ENCODE assay signal across 17 cellular contexts in the genomic region with DNA sequence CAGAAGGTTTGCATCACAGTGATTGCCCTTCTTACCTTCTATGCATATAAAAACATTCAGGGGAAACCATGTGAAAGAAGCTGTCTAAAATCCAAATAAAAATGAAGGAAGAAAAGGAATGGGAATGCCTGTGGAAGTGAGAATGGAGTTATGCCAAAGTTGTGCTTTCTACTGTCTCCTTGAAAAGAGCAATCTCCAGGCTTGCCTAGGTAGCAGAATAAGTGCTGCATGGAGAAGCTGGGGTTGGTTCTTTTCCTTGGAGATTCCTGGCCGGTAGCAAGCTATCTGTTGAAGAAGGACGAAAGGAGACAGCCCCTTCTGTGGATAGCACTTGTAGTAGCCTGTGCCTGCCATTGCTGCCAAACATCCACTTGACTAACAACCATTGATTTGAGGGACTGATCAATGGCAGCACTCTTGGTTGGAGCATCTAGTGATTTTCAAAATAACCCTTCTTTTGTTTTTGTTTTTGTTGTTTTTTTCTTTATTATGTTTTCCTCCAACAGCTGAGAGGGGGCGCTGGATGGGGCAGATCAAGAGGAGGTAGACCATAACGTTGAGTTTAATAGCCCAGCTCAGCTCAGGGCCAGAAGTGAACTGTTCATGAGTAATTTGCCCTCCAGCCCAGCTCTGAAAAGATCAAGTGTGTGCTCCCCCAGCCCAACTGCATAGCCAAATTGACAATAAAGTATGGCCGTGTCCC. TPM values are rescaled to one million over a fixed set of nuclear protein-coding genes. Genes with fewer than 3 reads are reported as not detected.
DNase-seq lines count a peak whose midpoint lies in the region; ATAC-seq and TF ChIP-seq lines count a peak whose summit lies in the region.
"Had no signal": no experiment of that assay in that cellular context is flagged by ENCODE, and none has a peak within 500 bp of the region (broad histone marks: within the 10 kb centered on the region; RNA-seq: fewer than 3 reads in every experiment).

No MANE protein-coding gene starts in this region.

- H3K79me2 ChIP-seq in PC-3 (ENCODE audit: low read length): peaks cover 29% of the 10 kb centered on the region
- H3K79me2 ChIP-seq: parathyroid adenoma had no signal

- no peaks in the 10 kb centered on the region for H3K36me3 ChIP-seq in PC-3 (ENCODE audit: low read depth, low read length)
- no peaks in the 10 kb centered on the region for H3K36me3 ChIP-seq in upper lobe of left lung
- H3K36me3 ChIP-seq: spleen had no signal

- no peaks in the 10 kb centered on the region for H3F3A ChIP-seq in PC-3 (ENCODE audit: low read length, unreplicated experiment)

- H3K4me1 ChIP-seq in PC-3 (ENCODE audit: insufficient read depth, low read length) (peaks cover 52% of the 10 kb centered on the region), upper lobe of left lung (peaks cover 0 to 14% (median 6%) of the 10 kb centered on the region in 4 donors)
- H3K4me1 ChIP-seq: parathyroid adenoma had no signal

- no TSS peak for BruUV-seq in PC-3 (replicated peaks; lab: Mats Ljungman, UMichigan)

- peak overlapping the region; percentile 7; the same call in 1 of the 2 replicates for H3K9ac ChIP-seq in PC-3 (ENCODE audit: low read length)
- H3K9ac ChIP-seq: parathyroid adenoma had no signal

- H3K9me3 ChIP-seq in PC-3 (ENCODE audit: low read length) (no peaks in the 10 kb centered on the region), upper lobe of left lung (no peaks in the 10 kb centered on the region)
- H3K9me3 ChIP-seq: spleen had no signal

- ATAC-seq in PC-3 (peak; percentile 41), upper lobe of left lung (ENCODE audit: low FRiP score in 2 of 2) (no peak)
- ATAC-seq: activated T-cell treated with anti-CD3 and anti-CD28 coated beads, Interleukin-2, amount 50 U/mL, for 4 hours had no signal

- DNase-seq in PC-3: peak; percentile 72
- DNase-seq in epithelial cell of esophagus (ENCODE audit: low read depth): peak; percentile 6
- peak; percentile 6 for DNase-seq in left kidney (ENCODE audit: low read depth, low spot score)
- DNase-seq in upper lobe of left lung: no peak
- DNase-seq in activated CD4-positive, alpha-beta T cell treated with anti-CD3 and anti-CD28 coated beads, Interleukin-2, amount 50 U/mL, for 4 hours: no peak
- no peak for DNase-seq in T-helper 1 cell
- no peak for DNase-seq in stimulated activated CD4-positive, alpha-beta T cell treated with anti-CD3 and anti-CD28 coated beads, Interleukin-1b, Interleukin-23, amount 100 ng/mL, for 48 hours
- DNase-seq in activated CD4-positive, alpha-beta T cell treated with anti-CD3 and anti-CD28 coated beads for 4 hours: no peak
- DNase-seq: activated T-cell treated with anti-CD3 and anti-CD28 coated beads, Interleukin-2, amount 50 U/mL, for 4 hours; GF-D8; KG1; NCI-H1105 treated with DMSO at 0.1 percent for 48 hours; NCI-H345 had no signal

- no peak for TF ChIP-seq POLR2A in upper lobe of left lung (IDR thresholded peaks at IDR 0.05)

- 39 to 53% methylated on average over 5 of the region's 5 CpGs for WGBS in upper lobe of left lung, 2 donors

- H3K9me2 ChIP-seq in PC-3 (replicated peaks; ENCODE audit: low read length): no peaks in the 10 kb centered on the region

- TF ChIP-seq CTCF in PC-3 (conservative IDR thresholded peaks at IDR 0.05; ENCODE audit: low read depth, low read length) (peak; percentile 56), epithelial cell of esophagus (IDR thresholded peaks at IDR 0.05; ENCODE audit: insufficient read depth, low read depth, low read length, missing control alignments) (no peak), upper lobe of left lung (IDR thresholded peaks at IDR 0.05) (no peak)

- no peak overlapping the region for H2AFZ ChIP-seq in PC-3 (ENCODE audit: low read length)
- H2AFZ ChIP-seq: parathyroid adenoma had no signal

- no peaks in the 10 kb centered on the region for H3K27me3 ChIP-seq in PC-3 (ENCODE audit: low read length)
- H3K27me3 ChIP-seq in upper lobe of left lung: peaks cover 0 to 6% (median 2%) of the 10 kb centered on the region in 4 donors

- no peak for TF ChIP-seq EP300 in upper lobe of left lung (IDR thresholded peaks at IDR 0.05)

- CTCF ChIA-PET in PC-3 (lab: Charles Lee): interaction anchor here (0.6 kb wide), 1 partner anchor 352 kb away, joined by 3 read pairs; no protein-coding TSS in a partner anchor

- no peaks in the 10 kb centered on the region for H4K20me1 ChIP-seq in PC-3 (ENCODE audit: low read length)

- POLR2A ChIA-PET in PC-3 (lab: Charles Lee; ENCODE audit: unreplicated experiment): interaction anchor here (0.7 kb wide), 1 partner anchor 317 kb away, joined by 10 read pairs; no protein-coding TSS in a partner anchor

- H3K4me3 ChIP-seq in PC-3 (ENCODE audit: low read length) (peak overlapping the region; percentile 76), epithelial cell of esophagus (ENCODE audit: low read length) (no peak overlapping the region), upper lobe of left lung (peak overlapping the region in 3 of 4 donors; percentile 37 to 53 (median 48))

- peak overlapping the region; percentile 77 for H3K27ac ChIP-seq in PC-3 (ENCODE audit: low read length)
- no peak overlapping the region for H3K27ac ChIP-seq in upper lobe of left lung
- H3K27ac ChIP-seq: epithelial cell of prostate, HL-60, parathyroid adenoma, spleen had no signal

- peak overlapping the region; percentile 91 for H3K4me2 ChIP-seq in PC-3 (ENCODE audit: low read length)

- intact Hi-C loops in PC-3 (cut with micrococcal nuclease): loop anchor here (10.0 kb wide), 1 partner anchor 54 kb away; no protein-coding TSS in a partner anchor

RNA-seq across cellular contexts. Expression of a gene that starts 1.6 kb away (rescaled TPM):
- total RNA-seq in PC-3 (2014; rRNA removed) (5.0 TPM in 2 replicates), upper lobe of left lung (1 to 10 TPM; 1.0 to 2.9 (median 2.2) TPM)
- total RNA-seq: activated T-cell treated with anti-CD3 and anti-CD28 coated beads, Interleukin-2, amount 50 U/mL, for 4 hours had no signal

Comparison
In these comparisons a context has a peak if more than half of its experiments do, and no peak if none do; other contexts are left out.
1. DNase-seq: peak in PC-3 (single experiment), epithelial cell of esophagus (single experiment) and left kidney (single experiment); none in upper lobe of left lung (0 of 2), activated CD4-positive, alpha-beta T cell treated with anti-CD3 and anti-CD28 coated beads, Interleukin-2, amount 50 U/mL, for 4 hours (0 of 2), T-helper 1 cell (0 of 5), stimulated activated CD4-positive, alpha-beta T cell treated with anti-CD3 and anti-CD28 coated beads, Interleukin-1b, Interleukin-23, amount 100 ng/mL, for 48 hours (single experiment) and activated CD4-positive, alpha-beta T cell treated with anti-CD3 and anti-CD28 coated beads for 4 hours (0 of 2).